ENCODE assay signal across 7 cellular contexts in the genomic region with DNA sequence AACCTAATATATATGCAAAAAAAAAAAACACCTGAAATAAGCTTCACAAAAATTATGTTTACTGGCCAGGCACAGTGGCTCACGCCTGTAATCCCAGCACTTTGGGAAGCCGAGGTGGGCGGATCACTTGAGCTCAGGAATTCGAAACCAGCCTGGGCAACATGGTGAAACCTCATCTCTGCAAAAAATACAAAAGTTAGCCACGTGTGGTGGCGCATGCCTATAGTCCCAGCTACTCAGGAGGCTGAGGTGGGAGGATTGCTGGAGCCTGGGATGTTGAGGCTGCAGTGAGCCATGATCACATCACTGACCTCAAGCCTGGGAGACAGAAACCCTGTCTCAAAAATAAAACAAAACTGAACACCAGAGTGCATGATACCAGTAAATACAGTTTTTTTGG. TPM values are rescaled to one million over a fixed set of nuclear protein-coding genes. Genes with fewer than 3 reads are reported as not detected.
A peak's percentile ranks its signal among the peaks of the same experiment; 100 is the strongest.
DNase-seq lines count a peak whose midpoint lies in the region; ATAC-seq and TF ChIP-seq lines count a peak whose summit lies in the region.
"Not testable (repeated sequence)": the region's sequence is repeated elsewhere in the genome, so short reads cannot be mapped to it uniquely, and the experiment has no call there.

No MANE protein-coding gene starts in this region.

- intact Hi-C loops in PC-3 (cut with micrococcal nuclease): loop anchor here (10.0 kb wide), 2 partner anchors 216 to 376 kb away; partner anchors contain the start of genes C2CD4D, RORC and S100A10
- intact Hi-C loops in lower lobe of right lung (cut with DNase I); thyroid gland (cut with DNase I): not testable (repeated sequence)

- H3K79me2 ChIP-seq in GM23338 (replicated peaks; ENCODE audit: insufficient read depth): peaks cover 100% of the 10 kb centered on the region
- H3K79me2 ChIP-seq in PC-3 (ENCODE audit: low read length): peaks cover 86% of the 10 kb centered on the region

- CTCF ChIA-PET in PC-3 (lab: Charles Lee): not testable (repeated sequence)
- CTCF ChIA-PET in WTC11 (lab: Charles Lee): interaction anchor here (0.7 to 1.2 kb wide), 2 partner anchors 25 to 218 kb away, joined by 5 to 8 read pairs; no protein-coding TSS in a partner anchor

- not testable (repeated sequence) for H3K36me3 ChIP-seq in GM23338 (ENCODE audit: insufficient read depth); PC-3 (ENCODE audit: low read depth, low read length); endodermal cell (ENCODE audit: control insufficient read depth, insufficient read depth, low read length); lower lobe of right lung; rectal smooth muscle tissue (ENCODE audit: control insufficient read depth, insufficient read depth, low read length); thyroid gland

- TF ChIP-seq CTCF in GM23338 (conservative IDR thresholded peaks at IDR 0.05; ENCODE audit: low read depth in 2 of 2); PC-3 (conservative IDR thresholded peaks at IDR 0.05; ENCODE audit: low read depth, low read length); WTC11 (IDR thresholded peaks at IDR 0.05); endodermal cell (conservative IDR thresholded peaks at IDR 0.05); lower lobe of right lung (IDR thresholded peaks at IDR 0.05); thyroid gland (IDR thresholded peaks at IDR 0.05): not testable (repeated sequence)

- not testable (repeated sequence) for H3K9ac ChIP-seq in PC-3 (ENCODE audit: low read length); rectal smooth muscle tissue (ENCODE audit: low read length)
- H3K9ac ChIP-seq in endodermal cell (ENCODE audit: extremely low read depth, low read length, poor library complexity, severe bottlenecking): peak overlapping the region; percentile 22

- not testable (repeated sequence) for H3K36me3 Mint-ChIP-seq in GM23338 (ENCODE audit: low read depth); WTC11; endodermal cell (ENCODE audit: low read depth)

- H3K27ac ChIP-seq in GM23338 (ENCODE audit: low read depth) (0 out of 2 replicates have a peak overlapping the region, but pooled peaks have one; percentile 68), lower lobe of right lung (peak overlapping the region; percentile 51), rectal smooth muscle tissue (ENCODE audit: low read depth, low read length) (peak overlapping the region; percentile 75), thyroid gland (peak overlapping the region in 2 of 3 donors; percentile 9 to 18)
- H3K27ac ChIP-seq in PC-3 (ENCODE audit: low read length); endodermal cell (ENCODE audit: low read depth, low read length): not testable (repeated sequence)

- not testable (repeated sequence) for H3K27ac Mint-ChIP-seq in GM23338
- H3K27ac Mint-ChIP-seq in WTC11 (0 out of 2 replicates have a peak overlapping the region, but pooled peaks have one; percentile 51), endodermal cell (peak overlapping the region; percentile 81)

- 76 to 85% methylated on average over 6 of the region's 6 CpGs for WGBS in endodermal cell (ENCODE audit: insufficient coverage in 1 of 2, insufficient read length in 1 of 2), 2 experiments
- 88% methylated on average over 6 of the region's 6 CpGs for WGBS in thyroid gland, 2 donors

- H3K4me1 ChIP-seq in GM23338 (ENCODE audit: insufficient read depth); endodermal cell (ENCODE audit: control insufficient read depth, insufficient read depth, low read length): not testable (repeated sequence)
- peaks cover 48% of the 10 kb centered on the region for H3K4me1 ChIP-seq in PC-3 (ENCODE audit: insufficient read depth, low read length)
- H3K4me1 ChIP-seq in lower lobe of right lung: peaks cover 73% of the 10 kb centered on the region
- peaks cover 15% of the 10 kb centered on the region for H3K4me1 ChIP-seq in rectal smooth muscle tissue (ENCODE audit: control insufficient read depth, insufficient read depth, low read length)
- H3K4me1 ChIP-seq in thyroid gland: peaks cover 6 to 22% of the 10 kb centered on the region in 2 donors

- H3K9me3 Mint-ChIP-seq in GM23338, WTC11, endodermal cell: not testable (repeated sequence)

- not testable (repeated sequence) for H3K9me3 ChIP-seq in PC-3 (ENCODE audit: low read length); endodermal cell (ENCODE audit: control insufficient read depth, low read length); lower lobe of right lung; thyroid gland

- H3K4me1 Mint-ChIP-seq in GM23338 (peaks cover 27% of the 10 kb centered on the region), WTC11 (peaks cover 42% of the 10 kb centered on the region), endodermal cell (peaks cover 28% of the 10 kb centered on the region)

- H4K20me1 ChIP-seq in GM23338 (replicated peaks; ENCODE audit: insufficient read depth): peaks cover 18% of the 10 kb centered on the region
- not testable (repeated sequence) for H4K20me1 ChIP-seq in PC-3 (ENCODE audit: low read length)

- ATAC-seq in GM23338: peak; percentile 53
- not testable (repeated sequence) for ATAC-seq in PC-3, WTC11, lower lobe of right lung

- not testable (repeated sequence) for BruUV-seq in PC-3 (replicated peaks; lab: Mats Ljungman, UMichigan)

- H3K4me3 Mint-ChIP-seq in GM23338, WTC11, endodermal cell: not testable (repeated sequence)

- H3K27me3 Mint-ChIP-seq in GM23338 (ENCODE audit: insufficient read depth, low read depth, poor library complexity); WTC11 (ENCODE audit: low read depth); endodermal cell (ENCODE audit: insufficient read depth): not testable (repeated sequence)

- POLR2A ChIA-PET in PC-3 (lab: Charles Lee; ENCODE audit: unreplicated experiment): not testable (repeated sequence)
- POLR2A ChIA-PET in WTC11 (lab: Charles Lee): interaction anchor here (0.7 kb wide), 1 partner anchor 78 kb away, joined by 3 read pairs; no protein-coding TSS in a partner anchor

- not testable (repeated sequence) for H3K4me3 ChIP-seq in GM23338; PC-3 (ENCODE audit: low read length); lower lobe of right lung; rectal smooth muscle tissue (ENCODE audit: low read length); thyroid gland (replicated peaks in 1 of 3)
- peak overlapping the region; percentile 9 for H3K4me3 ChIP-seq in endodermal cell (ENCODE audit: low read length)

- H3K9me2 ChIP-seq in GM23338 (ENCODE audit: insufficient read depth); PC-3 (replicated peaks; ENCODE audit: low read length): not testable (repeated sequence)

- not testable (repeated sequence) for H3K4me2 ChIP-seq in GM23338
- H3K4me2 ChIP-seq in PC-3 (ENCODE audit: low read length): peak overlapping the region; percentile 52

- not testable (repeated sequence) for H3K27me3 ChIP-seq in GM23338 (ENCODE audit: insufficient read depth); PC-3 (ENCODE audit: low read length); endodermal cell (ENCODE audit: control insufficient read depth, insufficient read depth, low read length, poor library complexity, severe bottlenecking); lower lobe of right lung (ENCODE audit: low read depth); rectal smooth muscle tissue (ENCODE audit: control insufficient read depth, insufficient read depth, low read length); thyroid gland

- DNase-seq in GM23338 (ENCODE audit: low spot score); PC-3; endodermal cell; lower lobe of right lung; thyroid gland: not testable (repeated sequence)
- DNase-seq in WTC11 (ENCODE audit: low spot score): peak; percentile 16

- H2AFZ ChIP-seq in GM23338; PC-3 (ENCODE audit: low read length): not testable (repeated sequence)

- H3F3A ChIP-seq in GM23338 (replicated peaks; ENCODE audit: low read depth); PC-3 (ENCODE audit: low read length, unreplicated experiment): not testable (repeated sequence)

- TF ChIP-seq POLR2A in thyroid gland (IDR thresholded peaks at IDR 0.05): not testable (repeated sequence)

RNA-seq across cellular contexts. Expression of gene SNX27, which starts 7.1 kb away (rescaled TPM):
- total RNA-seq in GM23338 (2014; rRNA removed; shearing (Covaris generic)): 58.6 and 59.7 TPM in 2 replicates
- polyA plus RNA-seq in GM23338 (2016; fragmentation: Nextera tagmentation; extraction: Ambion mirVana): 34.0 and 40.6 TPM in 2 replicates
- total RNA-seq in PC-3 (2014; rRNA removed) (25.1 and 34.8 TPM in 2 replicates), WTC11 (2021) (50.0 to 56.0 TPM (median 50.3 TPM) in 3 replicates), endodermal cell (10 to 100 TPM; 41.2 to 47.3 TPM), lower lobe of right lung (66.5 TPM), thyroid gland (10 to 100 TPM; 33.8 to 43.4 (median 37.9) TPM)
- 19.0 TPM for polyA plus RNA-seq in endodermal cell (2013, experiment 1 of 2)
- 22.0 TPM for polyA plus RNA-seq in endodermal cell (2013, experiment 2 of 2)
